Comparison of ENCODE assay signal across 14 cellular contexts in the genomic region with DNA sequence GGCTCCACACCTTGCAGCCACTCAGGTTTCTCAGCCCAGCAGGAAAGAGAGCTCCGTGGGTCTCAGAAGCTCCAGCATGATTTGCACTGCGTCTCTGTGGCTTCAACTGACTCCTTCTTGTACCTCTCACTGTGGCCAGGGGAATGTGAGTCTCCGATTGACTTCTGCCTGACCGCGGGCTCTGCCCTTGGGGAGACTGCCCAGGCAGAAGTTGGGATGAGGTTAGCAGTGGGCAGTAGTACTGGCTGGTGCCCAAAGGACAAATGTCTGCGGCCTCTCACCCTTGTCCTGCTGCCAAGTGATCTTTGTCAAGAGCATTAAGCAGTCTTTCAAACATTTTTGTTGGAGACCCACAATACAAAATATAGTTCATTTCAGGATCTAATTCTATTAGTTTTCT. TPM values are rescaled to one million over a fixed set of nuclear protein-coding genes. Genes with fewer than 3 reads are reported as not detected.
DNase-seq lines count a peak whose midpoint lies in the region; ATAC-seq and TF ChIP-seq lines count a peak whose summit lies in the region.
"Had no signal": no experiment of that assay in that cellular context is flagged by ENCODE, and none has a peak within 500 bp of the region (broad histone marks: within the 10 kb centered on the region; RNA-seq: fewer than 3 reads in every experiment).

No MANE protein-coding gene starts in this region.

- H3K79me2 ChIP-seq in osteoblast (ENCODE audit: insufficient read depth, low read length), result no peaks in the 10 kb centered on the region

- no peak overlapping the region for H3K27ac ChIP-seq in osteoblast (ENCODE audit: low read depth, low read length)
- H3K27ac ChIP-seq: A549, GM23248 had no signal

- H3K9me3 ChIP-seq in MG63 (no peaks in the 10 kb centered on the region), osteoblast (ENCODE audit: low read depth, low read length) (no peaks in the 10 kb centered on the region), mucosa of descending colon (no peaks in the 10 kb centered on the region)

- intact Hi-C loops in mucosa of descending colon (cut with DNase I, micrococcal nuclease), result no loop called here

- H3K4me3 ChIP-seq in MG63 (no peak overlapping the region), osteoblast (ENCODE audit: insufficient read depth, low read length) (no peak overlapping the region), mucosa of descending colon (no peak overlapping the region)
- H3K4me3 ChIP-seq: A549, GM23248 had no signal

- H3K36me3 ChIP-seq in MG63 (no peaks in the 10 kb centered on the region), osteoblast (ENCODE audit: insufficient read depth, low read length) (no peaks in the 10 kb centered on the region), mucosa of descending colon (ENCODE audit: low read depth) (no peaks in the 10 kb centered on the region)

- ATAC-seq in left lobe of liver (peak; percentile 89), mucosa of descending colon (no peak)
- ATAC-seq: A549 had no signal

- H3K27me3 ChIP-seq in MG63 (no peaks in the 10 kb centered on the region), osteoblast (ENCODE audit: insufficient read depth, low read length) (no peaks in the 10 kb centered on the region)

- no peaks in the 10 kb centered on the region for H3K4me1 ChIP-seq in osteoblast (ENCODE audit: insufficient read depth, low read length)
- no peaks in the 10 kb centered on the region for H3K4me1 ChIP-seq in mucosa of descending colon (ENCODE audit: low read depth)
- H3K4me1 ChIP-seq: A549 had no signal

- DNase-seq in MG63 (peak; percentile 28), left lobe of liver (ENCODE audit: low spot score) (peak; percentile 91), osteoblast (ENCODE audit: insufficient read length, low spot score, missing footprints) (peak; percentile 85), NCI-H510A (lab: John Stamatoyannopoulos, UW) (no peak), mucosa of descending colon (no peak)
- DNase-seq: Calu3; CD4-positive, CD25-positive, alpha-beta regulatory T cell; DMS 273 treated with DMSO at 0.1 percent for 48 hours; GM23248; KG1 had no signal

- TF ChIP-seq CTCF in osteoblast (IDR thresholded peaks at IDR 0.05; ENCODE audit: extremely low read depth, low read depth, low read length), result no peak
- no peak for TF ChIP-seq CTCF in mucosa of descending colon (IDR thresholded peaks at IDR 0.05)

- no peak overlapping the region for H2AFZ ChIP-seq in osteoblast (ENCODE audit: low read length)
- H2AFZ ChIP-seq: GM23248 had no signal

- H4K20me1 ChIP-seq in osteoblast (ENCODE audit: insufficient read depth, low read length), result no peaks in the 10 kb centered on the region

- H3K4me2 ChIP-seq in osteoblast (ENCODE audit: insufficient read depth, low read length), result no peak overlapping the region
- H3K4me2 ChIP-seq: A549 had no signal

RNA-seq across cellular contexts. Expression of a gene that starts 34.4 kb away (rescaled TPM):
- total RNA-seq in MG63 (2014; rRNA removed; shearing (Covaris generic); ENCODE audit: low replicate concordance), result not detected in 2 replicates
- 1.4 TPM for total RNA-seq in left lobe of liver
- total RNA-seq in osteoblast, result not detected in 2 replicates
- 1,000 to 10,000 TPM; 1,086 to 3,973 (median 3,185) TPM for total RNA-seq in mucosa of descending colon
- total RNA-seq: CD4-positive, CD25-positive, alpha-beta regulatory T cell; Daoy; GM23248; H7 had no signal

RNA-seq across cellular contexts. Expression of a gene that starts 39.7 kb away (rescaled TPM):
- not detected in 2 replicates for total RNA-seq in MG63 (2014; rRNA removed; shearing (Covaris generic); ENCODE audit: low replicate concordance)
- total RNA-seq in left lobe of liver, result 564 TPM
- under 0.01 and 0.29 TPM in 2 replicates for total RNA-seq in osteoblast
- under 1 TPM in 2 of 3 donors, not detected in 1; 0.54 to 0.94 TPM for total RNA-seq in mucosa of descending colon
- total RNA-seq: CD4-positive, CD25-positive, alpha-beta regulatory T cell; Daoy; GM23248 had no signal

RNA-seq across cellular contexts. Expression of a gene that starts 50.9 kb away (rescaled TPM):
- 0.86 and 2.3 TPM in 2 replicates for total RNA-seq in MG63 (2014; rRNA removed; shearing (Covaris generic); ENCODE audit: low replicate concordance)
- total RNA-seq in left lobe of liver (4.5 TPM), osteoblast (4.7 and 5.6 TPM in 2 replicates), mucosa of descending colon (1 to 10 TPM; 1.6 to 8.8 (median 3.5) TPM)

RNA-seq across cellular contexts. Expression of a gene that starts 53.7 kb away (rescaled TPM):
- 0.76 TPM in 1 of 2 replicates, not detected in the other for total RNA-seq in MG63 (2014; rRNA removed; shearing (Covaris generic); ENCODE audit: low replicate concordance)
- total RNA-seq in left lobe of liver, result 1.9 TPM
- total RNA-seq in osteoblast, result 0.59 and 0.72 TPM in 2 replicates
- total RNA-seq in mucosa of descending colon, result 10 to 100 TPM; 14.1 to 38.8 (median 31.1) TPM
- total RNA-seq: Daoy, HT-29 had no signal

RNA-seq across cellular contexts. Expression of a gene that starts 57.4 kb away (rescaled TPM):
- total RNA-seq in MG63 (2014; rRNA removed; shearing (Covaris generic); ENCODE audit: low replicate concordance), result not detected in 2 replicates
- total RNA-seq in left lobe of liver (280 TPM), osteoblast (not detected in 2 replicates), mucosa of descending colon (10 to 100 TPM; 13.3 to 71.0 (median 15.4) TPM)
- total RNA-seq: Daoy, HT-29 had no signal

Comparison
In these comparisons a context has a peak if more than half of its experiments do, and no peak if none do; other contexts are left out.
1. DNase-seq: peak in MG63 (single experiment), left lobe of liver (single experiment) and osteoblast (single experiment); none in NCI-H510A (single experiment) and mucosa of descending colon (0 of 3).
2. RNA of a gene that starts 34.4 kb away (total RNA-seq): 1,086 to 3,973 TPM in mucosa of descending colon; 1.4 TPM in left lobe of liver (single experiment), not detected in MG63 and not detected in osteoblast; every median in the first group is over 100 times any median in the second.
3. RNA of a gene that starts 39.7 kb away (total RNA-seq): 564 TPM in left lobe of liver (single experiment); 0.54 to 0.94 TPM in mucosa of descending colon, not detected in MG63 and under 0.01 to 0.29 TPM in osteoblast; every median in the first group is over 100 times any median in the second.